6 cellular contexts compared by ENCODE assay signal in the genomic region with DNA sequence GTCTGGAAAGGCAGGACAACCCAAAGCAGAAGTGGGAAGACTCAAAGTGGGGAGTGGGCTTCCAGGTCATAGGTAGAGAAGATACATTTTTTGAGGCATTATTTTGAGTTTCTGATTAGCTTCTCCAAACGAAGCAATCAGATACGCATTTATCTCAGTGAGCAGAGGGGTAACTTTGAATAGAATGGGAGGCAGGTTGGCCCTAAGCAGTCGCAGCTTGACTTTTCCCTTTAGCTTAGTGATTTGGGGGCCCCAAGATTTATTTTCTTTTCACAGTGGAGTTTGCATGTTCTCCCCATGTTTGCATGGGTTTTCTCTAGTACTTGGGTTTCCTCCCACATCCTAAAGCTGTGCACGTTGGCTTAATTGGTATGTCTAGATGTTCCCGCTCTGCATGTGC.
"Had no signal": no experiment of that assay in that cellular context is flagged by ENCODE, and none has a peak within 500 bp of the region (broad histone marks: within the 10 kb centered on the region; RNA-seq: fewer than 3 reads in every experiment).

No MANE protein-coding gene starts in this region.

- H3K4me1 Mint-ChIP-seq: IgD-negative memory B cell had no signal

- H3K9me3 ChIP-seq: HAP-1 had no signal

- H2AFZ ChIP-seq: GM23248 had no signal

- H3K27me3 Mint-ChIP-seq: IgD-negative memory B cell had no signal

- H3K36me3 Mint-ChIP-seq: IgD-negative memory B cell had no signal

- H3K36me3 ChIP-seq: HAP-1 had no signal

- H3K4me3 Mint-ChIP-seq: IgD-negative memory B cell had no signal

- H3K27ac ChIP-seq: GM23248 had no signal

- DNase-seq: GM23248, GOT3, H7 had no signal

- H3K9me3 Mint-ChIP-seq: IgD-negative memory B cell had no signal

- H3K27ac Mint-ChIP-seq: IgD-negative memory B cell had no signal

- H3K4me3 ChIP-seq: GM23248, HAP-1 had no signal

- H3K9ac ChIP-seq: GM23248 had no signal

- ATAC-seq: HCT116 had no signal
